In genomic region chr19:17215125-17215971, GRCh38 we compare ENCODE assay signal across 1 cellular context.
TF ChIP-seq lines count a peak whose summit lies in the region.

USE1 (plus strand) TSS chr19:17215357; CDS start chr19:17215406, 49 bp downstream.

TF ChIP-seq in K562, 482 proteins besides CTCF, POLR2A, EP300 and RAD21 (continued from another document and continues in another):
- no peak for TF ChIP-seq SFPQ (IDR thresholded peaks at IDR 0.05; ENCODE audit: low read depth, low read length)
- TF ChIP-seq COPS2 (conservative IDR thresholded peaks at IDR 0.05): no peak
- TF ChIP-seq ZNF444 (CRISPR knock-in tag; IDR thresholded peaks at IDR 0.05): no peak
- TF ChIP-seq STAT6 (CRISPR knock-in tag; IDR thresholded peaks at IDR 0.05): 0 out of 2 replicates have a peak, but pooled peaks have one; percentile 72
- TF ChIP-seq PHF20 (IDR thresholded peaks at IDR 0.05; ENCODE audit: partially characterized antibody): peak; percentile 95
- no peak; the same call in 1 of the 2 replicates for TF ChIP-seq NR1H2 (CRISPR knock-in tag; IDR thresholded peaks at IDR 0.05)
- TF ChIP-seq GATA2 (CRISPR knock-in tag; IDR thresholded peaks at IDR 0.05): no peak
- no peak for TF ChIP-seq MLX (CRISPR knock-in tag; conservative IDR thresholded peaks at IDR 0.05)
- TF ChIP-seq RBM14 (IDR thresholded peaks at IDR 0.05; ENCODE audit: borderline replicate concordance, insufficient read depth, low read depth, low read length): 0 out of 2 replicates have a peak, but pooled peaks have one; percentile 92
- TF ChIP-seq RBM25 (IDR thresholded peaks at IDR 0.05; ENCODE audit: low read depth, low read length, severe bottlenecking): no peak
- TF ChIP-seq NR4A1 (CRISPR knock-in tag; IDR thresholded peaks at IDR 0.05): no peak
- TF ChIP-seq NR4A1 (tag; IDR thresholded peaks at IDR 0.05): 0 out of 2 replicates have a peak, but pooled peaks have one; percentile 29
- no peak for TF ChIP-seq NFIX (CRISPR knock-in tag; IDR thresholded peaks at IDR 0.05; ENCODE audit: low read depth)
- no peak for TF ChIP-seq MIER1 (IDR thresholded peaks at IDR 0.05; ENCODE audit: low read depth)
- no peak; the same call in 1 of the 2 replicates for TF ChIP-seq ZNF592 (IDR thresholded peaks at IDR 0.05)
- no peak for TF ChIP-seq ZNF780A (CRISPR knock-in tag; IDR thresholded peaks at IDR 0.05)
- 0 out of 4 replicates have a peak, but pooled peaks of 1 of the 2 experiments have one; percentile 44 for TF ChIP-seq ZMIZ1 (IDR thresholded peaks at IDR 0.05; ENCODE audit: low read depth in 2 of 2, low read length in 2 of 2)
- TF ChIP-seq KAT8 (IDR thresholded peaks at IDR 0.05; ENCODE audit: low read depth): no peak
- TF ChIP-seq LARP7 (IDR thresholded peaks at IDR 0.05): no peak
- peak; percentile 80 for TF ChIP-seq FIP1L1 (IDR thresholded peaks at IDR 0.05; ENCODE audit: low read depth, low read length, poor library complexity, severe bottlenecking)
- TF ChIP-seq SRSF9 (IDR thresholded peaks at IDR 0.05; ENCODE audit: borderline replicate concordance, low read depth, low read length): no peak
- no peak for TF ChIP-seq ZNF174 (CRISPR knock-in tag; IDR thresholded peaks at IDR 0.05)
- TF ChIP-seq EP400 (IDR thresholded peaks at IDR 0.05): peak; percentile 100
- TF ChIP-seq GTF2A2 (tag; IDR thresholded peaks at IDR 0.05): 0 out of 2 replicates have a peak, but pooled peaks have one; percentile 17
- no peak for TF ChIP-seq NUFIP1 (IDR thresholded peaks at IDR 0.05; ENCODE audit: partially characterized antibody)
- no peak for TF ChIP-seq RFX7 (CRISPR knock-in tag; IDR thresholded peaks at IDR 0.05)
- TF ChIP-seq HCFC1 (IDR thresholded peaks at IDR 0.05; ENCODE audit: low read depth, low read length): peak; percentile 89
- TF ChIP-seq MECOM (CRISPR knock-in tag; IDR thresholded peaks at IDR 0.05): no peak
- peak; percentile 88 for TF ChIP-seq CXXC5 (CRISPR knock-in tag; IDR thresholded peaks at IDR 0.05)
- 0 out of 2 replicates have a peak, but pooled peaks have one; percentile 34 for TF ChIP-seq OTX1 (CRISPR knock-in tag; IDR thresholded peaks at IDR 0.05)
- 0 out of 2 replicates have a peak, but pooled peaks have one; percentile 2 for TF ChIP-seq ZNF384 (IDR thresholded peaks at IDR 0.05; ENCODE audit: low read depth, low read length)
- no peak for TF ChIP-seq CGGBP1 (CRISPR knock-in tag; IDR thresholded peaks at IDR 0.05)
- no peak for TF ChIP-seq ATF1 (CRISPR knock-in tag; IDR thresholded peaks at IDR 0.05)
- TF ChIP-seq ATF1 (tag; IDR thresholded peaks at IDR 0.05): peak; percentile 84
- 0 out of 2 replicates have a peak, but pooled peaks have one; percentile 46 for TF ChIP-seq KAT7 (CRISPR knock-in tag; IDR thresholded peaks at IDR 0.05; ENCODE audit: borderline replicate concordance)
- TF ChIP-seq PTRF (tag; IDR thresholded peaks at IDR 0.05): no peak
- TF ChIP-seq ZNF830 (CRISPR knock-in tag; IDR thresholded peaks at IDR 0.05): no peak
- no peak for TF ChIP-seq SRSF3 (IDR thresholded peaks at IDR 0.05; ENCODE audit: insufficient read depth, low read length)
- TF ChIP-seq TGIF2 (CRISPR knock-in tag; IDR thresholded peaks at IDR 0.05): no peak
- no peak for TF ChIP-seq IRF2 (CRISPR knock-in tag; IDR thresholded peaks at IDR 0.05)
- TF ChIP-seq SMAD3 (CRISPR knock-in tag; conservative IDR thresholded peaks at IDR 0.05): peak; percentile 21; the same call in 1 of the 2 replicates
- TF ChIP-seq CBFB (CRISPR knock-in tag; IDR thresholded peaks at IDR 0.05): no peak
- TF ChIP-seq ETS2 (tag; IDR thresholded peaks at IDR 0.05; ENCODE audit: borderline replicate concordance, poor library complexity, severe bottlenecking): no peak
- no peak for TF ChIP-seq ZNF165 (CRISPR knock-in tag; IDR thresholded peaks at IDR 0.05; ENCODE audit: borderline replicate concordance)
- no peak for TF ChIP-seq JUNB (CRISPR knock-in tag; conservative IDR thresholded peaks at IDR 0.05)
- no peak for TF ChIP-seq MBD1 (CRISPR knock-in tag; IDR thresholded peaks at IDR 0.05)
- no peak for TF ChIP-seq ZFP36 (IDR thresholded peaks at IDR 0.05; ENCODE audit: low read depth, low read length, partially characterized antibody)
- TF ChIP-seq ZNF639 (CRISPR knock-in tag; conservative IDR thresholded peaks at IDR 0.05 in 1 of 2, IDR thresholded peaks at IDR 0.05 in 1 of 2): peak in 1 of 2 experiments; percentile 82; a peak in 2 of 4 replicates
- no peak for TF ChIP-seq ZBTB34 (CRISPR knock-in tag; IDR thresholded peaks at IDR 0.05)
- TF ChIP-seq ZNF143 (CRISPR knock-in tag; IDR thresholded peaks at IDR 0.05): 0 out of 2 replicates have a peak, but pooled peaks have one; percentile 56
- TF ChIP-seq ZNF79 (CRISPR knock-in tag; IDR thresholded peaks at IDR 0.05; ENCODE audit: low read depth): no peak
